Comparison of ENCODE assay signal across 15 cellular contexts in the genomic region with DNA sequence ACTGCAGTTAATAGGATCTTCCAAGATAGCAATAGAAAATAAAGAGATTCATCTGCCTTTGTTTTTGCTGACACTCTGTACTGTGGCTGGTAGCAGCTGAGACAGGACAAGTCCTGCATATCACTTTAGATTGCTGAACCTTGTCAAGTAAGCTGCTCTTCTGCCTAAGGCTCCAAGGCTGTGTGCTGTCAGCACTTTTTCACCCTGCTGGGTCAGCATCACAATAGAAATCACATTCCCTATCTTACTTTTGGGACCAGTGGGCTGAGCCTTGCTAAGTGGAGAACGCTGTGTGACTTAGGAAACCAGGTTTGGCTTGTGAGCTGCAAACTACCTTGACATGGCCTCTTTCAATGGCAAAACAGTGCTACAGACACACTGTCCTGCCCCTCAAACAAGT.
"Had no signal": no experiment of that assay in that cellular context is flagged by ENCODE, and none has a peak within 500 bp of the region (broad histone marks: within the 10 kb centered on the region; RNA-seq: fewer than 3 reads in every experiment).

No MANE protein-coding gene starts in this region.

- H3K27me3 ChIP-seq: esophagus muscularis mucosa, ovary, upper lobe of right lung had no signal

- H3K36me3 ChIP-seq: esophagus muscularis mucosa, ovary, thoracic aorta, upper lobe of right lung had no signal

- DNase-seq: activated CD4-positive, alpha-beta memory T cell treated with anti-CD3 and anti-CD28 coated beads, Interleukin-2, amount 10 ng/mL, durations not matched to agents 7 days and 5 days; activated CD4-positive, alpha-beta T cell treated with anti-CD3 and anti-CD28 coated beads for 48 hours; activated CD8-positive, alpha-beta memory T cell treated with anti-CD3 and anti-CD28 coated beads, Interleukin-2, amount 10 ng/mL, durations not matched to agents 7 days and 5 days; effector CD4-positive, alpha-beta T cell; immature natural killer cell; mucosa of descending colon; naive thymus-derived CD4-positive, alpha-beta T cell; ovary; stimulated activated CD4-positive, alpha-beta T cell treated with anti-CD3 and anti-CD28 coated beads, Interleukin-4, amount 100 ng/mL, for 24 hours; upper lobe of right lung had no signal

- H3K27ac Mint-ChIP-seq: activated CD4-positive, alpha-beta memory T cell treated with anti-CD3 and anti-CD28 coated beads, Interleukin-2, amount 10 ng/mL, durations not matched to agents 7 days and 5 days; activated CD8-positive, alpha-beta memory T cell treated with anti-CD3 and anti-CD28 coated beads, Interleukin-2, amount 10 ng/mL, durations not matched to agents 7 days and 5 days; activated naive CD8-positive, alpha-beta T cell; immature natural killer cell; memory B cell; naive thymus-derived CD4-positive, alpha-beta T cell; stimulated activated effector memory CD8-positive, alpha-beta T cell treated with anti-CD3 and anti-CD28 coated beads, Interleukin-12 subunit alpha, Interleukin-12 subunit beta, amount 100 ng/mL, for 72 hours had no signal

- H3K9me3 Mint-ChIP-seq: activated CD4-positive, alpha-beta memory T cell treated with anti-CD3 and anti-CD28 coated beads, Interleukin-2, amount 10 ng/mL, durations not matched to agents 7 days and 5 days; memory B cell had no signal

- H3K27me3 Mint-ChIP-seq: activated CD4-positive, alpha-beta memory T cell treated with anti-CD3 and anti-CD28 coated beads, Interleukin-2, amount 10 ng/mL, durations not matched to agents 7 days and 5 days; activated CD8-positive, alpha-beta memory T cell treated with anti-CD3 and anti-CD28 coated beads, Interleukin-2, amount 10 ng/mL, durations not matched to agents 7 days and 5 days; activated naive CD8-positive, alpha-beta T cell; memory B cell; naive thymus-derived CD4-positive, alpha-beta T cell had no signal

- H3K9me3 ChIP-seq: esophagus muscularis mucosa, mucosa of descending colon, ovary, thoracic aorta, upper lobe of right lung had no signal

- H3K4me3 Mint-ChIP-seq: activated CD4-positive, alpha-beta memory T cell treated with anti-CD3 and anti-CD28 coated beads, Interleukin-2, amount 10 ng/mL, durations not matched to agents 7 days and 5 days; activated CD8-positive, alpha-beta memory T cell treated with anti-CD3 and anti-CD28 coated beads, Interleukin-2, amount 10 ng/mL, durations not matched to agents 7 days and 5 days; activated naive CD8-positive, alpha-beta T cell; immature natural killer cell; memory B cell; naive thymus-derived CD4-positive, alpha-beta T cell; stimulated activated effector memory CD8-positive, alpha-beta T cell treated with anti-CD3 and anti-CD28 coated beads, Interleukin-12 subunit alpha, Interleukin-12 subunit beta, amount 100 ng/mL, for 72 hours had no signal

- H3K4me1 Mint-ChIP-seq: activated CD4-positive, alpha-beta memory T cell treated with anti-CD3 and anti-CD28 coated beads, Interleukin-2, amount 10 ng/mL, durations not matched to agents 7 days and 5 days; activated CD8-positive, alpha-beta memory T cell treated with anti-CD3 and anti-CD28 coated beads, Interleukin-2, amount 10 ng/mL, durations not matched to agents 7 days and 5 days; immature natural killer cell; memory B cell; naive thymus-derived CD4-positive, alpha-beta T cell; stimulated activated effector memory CD8-positive, alpha-beta T cell treated with anti-CD3 and anti-CD28 coated beads, Interleukin-12 subunit alpha, Interleukin-12 subunit beta, amount 100 ng/mL, for 72 hours had no signal

- H3K4me3 ChIP-seq: esophagus muscularis mucosa, mucosa of descending colon, ovary, thoracic aorta, upper lobe of right lung had no signal

- H3K27ac ChIP-seq: esophagus muscularis mucosa, ovary, thoracic aorta, upper lobe of right lung had no signal

- H3K4me1 ChIP-seq: esophagus muscularis mucosa, upper lobe of right lung had no signal

- H3K36me3 Mint-ChIP-seq: activated CD8-positive, alpha-beta memory T cell treated with anti-CD3 and anti-CD28 coated beads, Interleukin-2, amount 10 ng/mL, durations not matched to agents 7 days and 5 days; activated naive CD8-positive, alpha-beta T cell; immature natural killer cell; memory B cell; naive thymus-derived CD4-positive, alpha-beta T cell; stimulated activated effector memory CD8-positive, alpha-beta T cell treated with anti-CD3 and anti-CD28 coated beads, Interleukin-12 subunit alpha, Interleukin-12 subunit beta, amount 100 ng/mL, for 72 hours had no signal
